Comparison of ENCODE assay signal across 1 cellular context in the genomic region with DNA sequence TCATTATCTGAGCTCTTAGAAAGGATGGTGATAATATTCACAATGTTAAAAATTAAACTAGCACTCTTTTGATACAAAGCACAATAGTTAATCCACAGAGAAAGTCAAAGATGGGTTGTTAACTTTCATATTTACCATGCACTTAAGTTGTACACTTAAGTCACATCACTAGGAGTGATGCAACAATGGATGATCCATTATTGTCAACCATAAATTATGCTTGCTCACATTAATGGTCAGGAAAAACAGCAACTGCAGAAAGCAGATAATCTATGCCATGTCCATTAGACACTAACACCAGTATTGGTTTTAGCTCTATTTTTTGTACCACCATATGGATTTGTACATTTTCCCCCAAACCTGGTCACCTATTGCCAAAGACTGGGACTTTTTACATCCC.
TF ChIP-seq lines count a peak whose summit lies in the region.

No MANE protein-coding gene starts in this region.

TF ChIP-seq in K562, 482 proteins besides CTCF, POLR2A, EP300 and RAD21 (continued from another document):
- TF ChIP-seq, protein P1, sequence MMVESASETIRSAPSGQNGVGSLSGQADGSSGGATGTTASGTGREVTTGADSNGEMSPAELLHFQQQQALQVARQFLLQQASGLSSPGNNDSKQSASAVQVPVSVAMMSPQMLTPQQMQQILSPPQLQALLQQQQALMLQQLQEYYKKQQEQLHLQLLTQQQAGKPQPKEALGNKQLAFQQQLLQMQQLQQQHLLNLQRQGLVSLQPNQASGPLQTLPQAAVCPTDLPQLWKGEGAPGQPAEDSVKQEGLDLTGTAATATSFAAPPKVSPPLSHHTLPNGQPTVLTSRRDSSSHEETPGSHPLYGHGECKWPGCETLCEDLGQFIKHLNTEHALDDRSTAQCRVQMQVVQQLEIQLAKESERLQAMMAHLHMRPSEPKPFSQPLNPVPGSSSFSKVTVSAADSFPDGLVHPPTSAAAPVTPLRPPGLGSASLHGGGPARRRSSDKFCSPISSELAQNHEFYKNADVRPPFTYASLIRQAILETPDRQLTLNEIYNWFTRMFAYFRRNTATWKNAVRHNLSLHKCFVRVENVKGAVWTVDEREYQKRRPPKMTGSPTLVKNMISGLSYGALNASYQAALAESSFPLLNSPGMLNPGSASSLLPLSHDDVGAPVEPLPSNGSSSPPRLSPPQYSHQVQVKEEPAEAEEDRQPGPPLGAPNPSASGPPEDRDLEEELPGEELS (CRISPR knock-in tag; IDR thresholded peaks at IDR 0.05; ENCODE audit: borderline replicate concordance): no peak
- TF ChIP-seq BHLHE40 (IDR thresholded peaks at IDR 0.05; ENCODE audit: low read length): no peak
- no peak for TF ChIP-seq SMARCA4 (IDR thresholded peaks at IDR 0.05)
- no peak for TF ChIP-seq ZNF124 (CRISPR knock-in tag; IDR thresholded peaks at IDR 0.05)
- TF ChIP-seq, protein P2, sequence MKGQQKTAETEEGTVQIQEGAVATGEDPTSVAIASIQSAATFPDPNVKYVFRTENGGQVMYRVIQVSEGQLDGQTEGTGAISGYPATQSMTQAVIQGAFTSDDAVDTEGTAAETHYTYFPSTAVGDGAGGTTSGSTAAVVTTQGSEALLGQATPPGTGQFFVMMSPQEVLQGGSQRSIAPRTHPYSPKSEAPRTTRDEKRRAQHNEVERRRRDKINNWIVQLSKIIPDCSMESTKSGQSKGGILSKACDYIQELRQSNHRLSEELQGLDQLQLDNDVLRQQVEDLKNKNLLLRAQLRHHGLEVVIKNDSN (CRISPR knock-in tag; IDR thresholded peaks at IDR 0.05): no peak
- no peak for TF ChIP-seq RCOR1 (IDR thresholded peaks at IDR 0.05; ENCODE audit: borderline replicate concordance in 1 of 2, low read depth in 2 of 2, low read length in 2 of 2)
- TF ChIP-seq ETS2 (tag; IDR thresholded peaks at IDR 0.05; ENCODE audit: borderline replicate concordance, poor library complexity, severe bottlenecking): no peak
- TF ChIP-seq ZNF584 (CRISPR knock-in tag; IDR thresholded peaks at IDR 0.05; ENCODE audit: low read depth): no peak
- TF ChIP-seq ZFP36 (IDR thresholded peaks at IDR 0.05; ENCODE audit: low read depth, low read length, partially characterized antibody): no peak
- TF ChIP-seq, protein P3, sequence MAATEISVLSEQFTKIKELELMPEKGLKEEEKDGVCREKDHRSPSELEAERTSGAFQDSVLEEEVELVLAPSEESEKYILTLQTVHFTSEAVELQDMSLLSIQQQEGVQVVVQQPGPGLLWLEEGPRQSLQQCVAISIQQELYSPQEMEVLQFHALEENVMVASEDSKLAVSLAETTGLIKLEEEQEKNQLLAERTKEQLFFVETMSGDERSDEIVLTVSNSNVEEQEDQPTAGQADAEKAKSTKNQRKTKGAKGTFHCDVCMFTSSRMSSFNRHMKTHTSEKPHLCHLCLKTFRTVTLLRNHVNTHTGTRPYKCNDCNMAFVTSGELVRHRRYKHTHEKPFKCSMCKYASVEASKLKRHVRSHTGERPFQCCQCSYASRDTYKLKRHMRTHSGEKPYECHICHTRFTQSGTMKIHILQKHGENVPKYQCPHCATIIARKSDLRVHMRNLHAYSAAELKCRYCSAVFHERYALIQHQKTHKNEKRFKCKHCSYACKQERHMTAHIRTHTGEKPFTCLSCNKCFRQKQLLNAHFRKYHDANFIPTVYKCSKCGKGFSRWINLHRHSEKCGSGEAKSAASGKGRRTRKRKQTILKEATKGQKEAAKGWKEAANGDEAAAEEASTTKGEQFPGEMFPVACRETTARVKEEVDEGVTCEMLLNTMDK (IDR thresholded peaks at IDR 0.05; ENCODE audit: borderline replicate concordance, insufficient read depth, low read depth, low read length, poor library complexity, severe bottlenecking): no peak
